8 cellular contexts compared by ENCODE assay signal in the genomic region with DNA sequence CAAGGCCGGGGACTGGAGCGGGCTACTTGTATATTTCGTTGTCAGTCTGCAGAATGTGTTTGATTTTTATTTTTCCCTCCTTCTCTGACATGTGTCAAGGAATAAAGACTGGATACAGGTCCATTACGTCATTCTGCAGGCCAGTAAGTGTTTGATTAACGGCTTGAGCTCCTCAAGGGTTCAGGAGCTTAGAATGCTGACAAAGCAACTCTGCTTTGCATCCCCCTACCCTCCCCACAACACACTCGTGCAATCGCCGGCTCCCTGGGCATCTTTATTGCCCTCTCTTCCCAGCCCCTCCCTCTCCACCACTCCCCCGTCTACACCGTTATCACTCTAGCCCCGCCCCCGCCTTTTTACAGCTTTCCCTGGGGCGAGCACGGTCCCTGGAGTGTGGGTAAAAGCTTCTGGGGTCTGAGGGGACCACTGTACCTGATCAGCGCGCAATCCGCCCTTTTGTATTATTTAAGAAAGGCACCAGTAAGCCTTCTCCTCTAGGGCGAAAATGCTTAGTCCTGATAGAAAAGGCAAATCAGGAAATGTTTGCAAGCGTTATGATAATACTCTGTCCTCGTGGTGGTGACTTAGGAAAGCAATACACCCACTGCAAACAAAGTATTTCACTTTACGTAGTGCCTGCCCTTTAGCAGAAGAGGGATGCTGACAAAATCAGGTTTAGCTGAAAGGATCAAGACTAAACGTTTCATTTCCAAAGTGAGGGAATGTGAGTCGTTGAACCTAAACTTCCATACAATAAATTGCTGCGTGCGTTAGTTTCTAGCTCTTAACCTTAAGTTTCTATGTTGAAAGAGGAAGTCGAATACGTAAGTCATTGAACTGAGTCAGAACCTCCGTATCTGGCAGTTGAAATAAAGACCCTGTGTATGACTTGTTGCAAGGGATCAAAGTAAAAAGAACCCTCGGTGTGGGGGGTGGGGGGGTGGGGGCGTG.
A peak's percentile ranks its signal among the peaks of the same experiment; 100 is the strongest.
DNase-seq lines count a peak whose midpoint lies in the region; ATAC-seq lines count a peak whose summit lies in the region.

No MANE protein-coding gene starts in this region.

- H3K36me3 ChIP-seq in iPS-20b (ENCODE audit: insufficient read depth, low read depth, low read length) = no peaks in the 10 kb centered on the region

- DNase-seq in SHP77 (lab: John Stamatoyannopoulos, UW) (peak; percentile 57 to 59), SHP77 treated with DMSO at 0.1 percent for 48 hours (lab: John Stamatoyannopoulos, UW) (no peak), NCI-H510A treated with DMSO at 0.1 percent for 48 hours (lab: John Stamatoyannopoulos, UW) (peak; percentile 55), astrocyte of the hippocampus (ENCODE audit: low read depth, low spot score) (peak; percentile 60)

- H3K4me1 ChIP-seq in iPS-20b (ENCODE audit: insufficient read depth, low read length) = peaks cover 13% of the 10 kb centered on the region; the same call in 1 of the 2 replicates

- H3K9me3 ChIP-seq in iPS-20b (ENCODE audit: insufficient read depth, low read depth, low read length) = no peaks in the 10 kb centered on the region

- H3K4me3 ChIP-seq in iPS-20b (ENCODE audit: low read length) (peak overlapping the region; percentile 89), skin epidermis (peak overlapping the region; percentile 13 to 63 (median 45))

- H3K27ac ChIP-seq in iPS-20b (ENCODE audit: low read length) = no peak overlapping the region
- H3K27ac ChIP-seq in skin epidermis = peak overlapping the region in 6 of 21 experiments; percentile 68 to 83 (median 78)

- ATAC-seq in HG03139 (IDR thresholded peaks at IDR 0.05; ENCODE audit: unreplicated experiment) (no peak), HG03442 (IDR thresholded peaks at IDR 0.05; ENCODE audit: unreplicated experiment) (no peak)

- H3K27me3 ChIP-seq in iPS-20b (ENCODE audit: insufficient read depth, low read length) = peaks cover 75% of the 10 kb centered on the region

- H3K9ac ChIP-seq in iPS-20b (ENCODE audit: low read depth, low read length) = no peak overlapping the region
